ENCODE assay signal across 30 cellular contexts in the genomic region with DNA sequence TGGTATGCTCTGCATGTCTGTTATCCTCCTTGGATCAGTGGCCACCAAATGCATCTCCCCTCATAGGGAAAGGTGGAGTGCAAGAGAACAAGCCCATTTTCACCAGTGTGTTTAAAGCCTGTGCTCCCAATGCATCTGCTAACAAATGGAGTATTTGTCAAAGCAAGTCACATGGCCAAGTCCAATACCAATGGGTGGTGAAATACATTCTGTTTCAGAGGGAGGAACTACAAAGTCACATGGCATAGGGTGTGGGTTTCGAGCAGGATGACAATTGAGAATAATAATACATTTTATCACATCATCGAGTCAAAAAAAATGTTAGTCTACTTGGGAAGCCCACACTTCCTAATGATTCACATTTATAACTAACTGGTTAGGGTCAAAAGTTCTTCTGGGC.
"Had no signal": no experiment of that assay in that cellular context is flagged by ENCODE, and none has a peak within 500 bp of the region (broad histone marks: within the 10 kb centered on the region; RNA-seq: fewer than 3 reads in every experiment).

No MANE protein-coding gene starts in this region.

- DNase-seq: activated B cell treated with CpG ODN at 0.5 μM for 24 hours; activated CD4-positive, alpha-beta T cell treated with anti-CD3 and anti-CD28 coated beads for 1 hour; activated CD4-positive, alpha-beta T cell treated with anti-CD3 and anti-CD28 coated beads, Interleukin-2, amount 10 ng/mL, durations not matched to agents 24 days and 14 days; activated CD4-positive, alpha-beta T cell treated with anti-CD3 and anti-CD28 coated beads, Interleukin-2, amount 50 U/mL, for 48 hours; activated CD8-positive, alpha-beta memory T cell treated with anti-CD3 and anti-CD28 coated beads, Interleukin-2, amount 10 ng/mL, durations not matched to agents 7 days and 5 days; activated effector memory CD4-positive, alpha-beta T cell treated with anti-CD3 and anti-CD28 coated beads, Interleukin-2, amount 50 U/mL, for 16 hours; activated naive CD4-positive, alpha-beta T cell treated with Interleukin-2 at 50 U/mL for 16 hours; activated naive CD8-positive, alpha-beta T cell treated with anti-CD3 and anti-CD28 coated beads, Interleukin-2, amount 50 U/mL, for 24 hours; activated T-cell treated with anti-CD3 and anti-CD28 coated beads, Interleukin-2, amount 50 U/mL, for 24 hours; amniotic stem cell; body of pancreas; central memory CD4-positive, alpha-beta T cell; Kasumi-1; KBM-7; NCI-H1048; NCI-H146; NCI-H187 treated with DMSO at 0.1 percent for 48 hours; NCI-H2081 treated with DMSO at 0.1 percent for 48 hours; NCI-H2227 treated with DMSO at 0.1 percent for 48 hours; NCI-H510A; NCI-H526 treated with DMSO at 0.1 percent for 48 hours; NCI-H82; Right ventricle myocardium superior; SJCRH30; T-helper 2 cell; T1000 had no signal

- H3K9me3 Mint-ChIP-seq: activated B cell treated with CpG ODN at 0.5 μM for 24 hours; activated CD4-positive, alpha-beta T cell treated with anti-CD3 and anti-CD28 coated beads, Interleukin-2, amount 10 ng/mL, durations not matched to agents 24 days and 14 days; activated naive CD4-positive, alpha-beta T cell treated with anti-CD3 and anti-CD28 coated beads, Interleukin-2, amount 50 U/mL, for 72 hours; activated naive CD8-positive, alpha-beta T cell treated with anti-CD3 and anti-CD28 coated beads, Interleukin-2, amount 50 U/mL, for 24 hours; activated T-cell treated with anti-CD3 and anti-CD28 coated beads, Interleukin-2, amount 50 U/mL, for 24 hours had no signal

- H3K27ac Mint-ChIP-seq: activated B cell treated with CpG ODN at 0.5 μM for 24 hours; activated CD4-positive, alpha-beta T cell treated with anti-CD3 and anti-CD28 coated beads, Interleukin-2, amount 10 ng/mL, durations not matched to agents 24 days and 14 days; activated CD8-positive, alpha-beta memory T cell treated with anti-CD3 and anti-CD28 coated beads, Interleukin-2, amount 10 ng/mL, durations not matched to agents 7 days and 5 days; activated naive CD4-positive, alpha-beta T cell treated with anti-CD3 and anti-CD28 coated beads, Interleukin-2, amount 50 U/mL, for 72 hours; activated naive CD8-positive, alpha-beta T cell treated with anti-CD3 and anti-CD28 coated beads, Interleukin-2, amount 50 U/mL, for 24 hours; activated T-cell treated with anti-CD3 and anti-CD28 coated beads, Interleukin-2, amount 50 U/mL, for 24 hours had no signal

- FAIRE-seq: bronchial epithelial cell, TTC549 had no signal

- H3K36me3 Mint-ChIP-seq: activated CD8-positive, alpha-beta memory T cell treated with anti-CD3 and anti-CD28 coated beads, Interleukin-2, amount 10 ng/mL, durations not matched to agents 7 days and 5 days; activated naive CD4-positive, alpha-beta T cell treated with anti-CD3 and anti-CD28 coated beads, Interleukin-2, amount 50 U/mL, for 72 hours had no signal

- H3K4me3 Mint-ChIP-seq: activated B cell treated with CpG ODN at 0.5 μM for 24 hours; activated CD4-positive, alpha-beta T cell treated with anti-CD3 and anti-CD28 coated beads, Interleukin-2, amount 10 ng/mL, durations not matched to agents 24 days and 14 days; activated CD8-positive, alpha-beta memory T cell treated with anti-CD3 and anti-CD28 coated beads, Interleukin-2, amount 10 ng/mL, durations not matched to agents 7 days and 5 days; activated naive CD8-positive, alpha-beta T cell treated with anti-CD3 and anti-CD28 coated beads, Interleukin-2, amount 50 U/mL, for 24 hours; activated T-cell treated with anti-CD3 and anti-CD28 coated beads, Interleukin-2, amount 50 U/mL, for 24 hours had no signal

- ATAC-seq: activated CD8-positive, alpha-beta memory T cell treated with anti-CD3 and anti-CD28 coated beads, Interleukin-2, amount 10 ng/mL, durations not matched to agents 7 days and 5 days; activated naive CD4-positive, alpha-beta T cell treated with anti-CD3 and anti-CD28 coated beads, Interleukin-2, amount 50 U/mL, for 72 hours; activated naive CD8-positive, alpha-beta T cell treated with anti-CD3 and anti-CD28 coated beads, Interleukin-2, amount 50 U/mL, for 24 hours; body of pancreas; Panc1 had no signal

- H3K4me1 Mint-ChIP-seq: activated B cell treated with CpG ODN at 0.5 μM for 24 hours; activated CD4-positive, alpha-beta T cell treated with anti-CD3 and anti-CD28 coated beads, Interleukin-2, amount 10 ng/mL, durations not matched to agents 24 days and 14 days; activated CD8-positive, alpha-beta memory T cell treated with anti-CD3 and anti-CD28 coated beads, Interleukin-2, amount 10 ng/mL, durations not matched to agents 7 days and 5 days; activated naive CD8-positive, alpha-beta T cell treated with anti-CD3 and anti-CD28 coated beads, Interleukin-2, amount 50 U/mL, for 24 hours had no signal

- H3K27me3 Mint-ChIP-seq: activated naive CD8-positive, alpha-beta T cell treated with anti-CD3 and anti-CD28 coated beads, Interleukin-2, amount 50 U/mL, for 24 hours; activated T-cell treated with anti-CD3 and anti-CD28 coated beads, Interleukin-2, amount 50 U/mL, for 24 hours had no signal
